In genomic region chrX:147191361-147191760, GRCh38 we compare ENCODE assay signal across 25 cellular contexts.
"Had no signal": no experiment of that assay in that cellular context is flagged by ENCODE, and none has a peak within 500 bp of the region (broad histone marks: within the 10 kb centered on the region; RNA-seq: fewer than 3 reads in every experiment).

No MANE protein-coding gene starts in this region.

- H3K4me1 ChIP-seq: stomach, suprapubic skin, testis, thyroid gland, tibial artery, tibial nerve, transverse colon, upper lobe of left lung, uterus, vagina had no signal

- DNase-seq: stimulated activated CD4-positive, alpha-beta T cell treated with anti-CD3 and anti-CD28 coated beads, Interleukin-2, amount 100 ng/mL, for 48 hours; stimulated activated CD4-positive, alpha-beta T cell treated with anti-CD3 and anti-CD28 coated beads, Interleukin-4, amount 100 ng/mL, for 1 hour; stimulated activated CD4-positive, alpha-beta T cell treated with anti-CD3 and anti-CD28 coated beads, Interleukin-4, amount 100 ng/mL, for 24 hours; stimulated activated CD4-positive, alpha-beta T cell treated with anti-CD3 and anti-CD28 coated beads, Interleukin-4, amount 100 ng/mL, for 4 hours; stimulated activated CD8-positive, alpha-beta memory T cell treated with anti-CD3 and anti-CD28 coated beads, Interleukin-4, amount 100 ng/mL, for 48 hours; stimulated activated naive B cell treated with anti-CD40 and anti-IgM and Interleukin-4, amounts not matched to agents 10 μg/mL and 1 μg/mL and 100 μg/mL, for 72 hours; stimulated activated naive CD4-positive, alpha-beta T cell; stimulated activated naive CD4-positive, alpha-beta T cell treated with Interleukin-2 at 50 U/mL for 16 hours; stimulated activated naive CD8-positive, alpha-beta T cell treated with anti-CD3 and anti-CD28 coated beads, Interleukin-15, amount 100 ng/mL, for 72 hours; stimulated activated naive CD8-positive, alpha-beta T cell treated with anti-CD3 and anti-CD28 coated beads, Interleukin-15, Interleukin-2, amounts not matched to agents 100 U/mL and 50 U/mL, for 24 hours; stomach; substantia nigra; testis; thyroid gland; tibial artery; transverse colon; trophoblast cell; upper lobe of left lung; uterus had no signal

- H3K36me3 ChIP-seq: stomach, suprapubic skin, thoracic aorta, thyroid gland, tibial artery, tibial nerve, transverse colon, upper lobe of left lung, uterus, vagina had no signal

- ATAC-seq: stimulated activated effector memory CD8-positive, alpha-beta T cell treated with anti-CD3 and anti-CD28 coated beads, Interleukin-12 subunit alpha, Interleukin-12 subunit beta, amount 100 ng/mL, for 72 hours; stimulated activated memory B cell treated with anti-CD40 and anti-IgM and Interleukin-4, amounts not matched to agents 10 μg/mL and 1 μg/mL and 100 μg/mL, for 72 hours; stimulated activated naive B cell treated with anti-CD40 and anti-IgM and Interleukin-4, amounts not matched to agents 10 μg/mL and 1 μg/mL and 100 μg/mL, for 72 hours; stimulated activated naive CD8-positive, alpha-beta T cell treated with anti-CD3 and anti-CD28 coated beads, Interleukin-15, amount 100 ng/mL, for 72 hours; stimulated activated naive CD8-positive, alpha-beta T cell treated with anti-CD3 and anti-CD28 coated beads, Interleukin-15, Interleukin-2, amounts not matched to agents 100 U/mL and 50 U/mL, for 24 hours had no signal

- H3K27me3 ChIP-seq: stomach, suprapubic skin, testis, thyroid gland, tibial artery, tibial nerve, transverse colon, upper lobe of left lung, vagina had no signal

- H3K27ac ChIP-seq: stomach, suprapubic skin, testis, thoracic aorta, thyroid gland, tibial artery, tibial nerve, transverse colon, upper lobe of left lung, uterus, vagina had no signal

- H3K4me3 ChIP-seq: stomach, suprapubic skin, testis, thoracic aorta, thyroid gland, tibial artery, tibial nerve, transverse colon, upper lobe of left lung, uterus, vagina had no signal

- H3K9me3 ChIP-seq: suprapubic skin, testis, thoracic aorta, thyroid gland, tibial artery, tibial nerve, transverse colon, upper lobe of left lung, uterus, vagina had no signal
